14 cellular contexts compared by ENCODE assay signal in the genomic region with DNA sequence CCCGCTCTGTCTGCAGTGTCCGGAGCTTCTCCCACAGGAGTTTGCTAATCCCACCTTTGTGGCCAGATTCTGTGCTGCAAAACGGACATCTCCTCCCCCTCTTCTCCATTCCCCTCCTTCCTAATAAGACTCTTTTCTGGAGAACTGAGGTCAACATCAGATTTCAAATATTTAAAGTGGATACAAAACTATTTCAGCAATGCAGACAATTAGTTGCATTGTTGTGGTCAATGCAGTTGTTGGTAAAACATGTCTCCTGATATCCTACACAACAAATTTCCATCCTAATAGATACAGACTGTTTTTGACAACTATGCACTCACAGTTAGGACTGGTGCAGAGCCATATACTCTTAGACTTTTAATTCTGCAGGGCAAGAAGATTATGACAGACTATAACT. TPM values are rescaled to one million over a fixed set of nuclear protein-coding genes. Genes with fewer than 3 reads are reported as not detected.
DNase-seq lines count a peak whose midpoint lies in the region; ATAC-seq and TF ChIP-seq lines count a peak whose summit lies in the region.
"Had no signal": no experiment of that assay in that cellular context is flagged by ENCODE, and none has a peak within 500 bp of the region (broad histone marks: within the 10 kb centered on the region; RNA-seq: fewer than 3 reads in every experiment).

No MANE protein-coding gene starts in this region.

- peaks cover 24% of the 10 kb centered on the region for H3K4me1 Mint-ChIP-seq in HFFc6 (ENCODE audit: low read depth)
- peaks cover 1 to 7% of the 10 kb centered on the region in 2 donors for H3K4me1 Mint-ChIP-seq in effector memory CD8-positive, alpha-beta T cell (ENCODE audit: low read depth in 2 of 2)
- H3K4me1 Mint-ChIP-seq in stimulated activated naive B cell treated with anti-CD40 and anti-IgM and Interleukin-4, amounts not matched to agents 10 μg/mL and 1 μg/mL and 100 μg/mL, for 72 hours: peaks cover 1 to 8% of the 10 kb centered on the region in 2 donors

- no peak for TF ChIP-seq CTCF in HFFc6 (IDR thresholded peaks at IDR 0.05)

- peaks cover 6% of the 10 kb centered on the region for H3K36me3 Mint-ChIP-seq in HFFc6 (ENCODE audit: low read depth)
- peaks cover 16% of the 10 kb centered on the region for H3K36me3 Mint-ChIP-seq in effector memory CD8-positive, alpha-beta T cell (ENCODE audit: insufficient read depth)
- peaks cover 12 to 26% of the 10 kb centered on the region in 2 donors for H3K36me3 Mint-ChIP-seq in stimulated activated naive B cell treated with anti-CD40 and anti-IgM and Interleukin-4, amounts not matched to agents 10 μg/mL and 1 μg/mL and 100 μg/mL, for 72 hours

- H3K9me3 Mint-ChIP-seq in HFFc6: no peaks in the 10 kb centered on the region
- no peaks in the 10 kb centered on the region for H3K9me3 Mint-ChIP-seq in effector memory CD8-positive, alpha-beta T cell
- H3K9me3 Mint-ChIP-seq in stimulated activated naive B cell treated with anti-CD40 and anti-IgM and Interleukin-4, amounts not matched to agents 10 μg/mL and 1 μg/mL and 100 μg/mL, for 72 hours: no peaks in the 10 kb centered on the region

- H3K27ac Mint-ChIP-seq in HFFc6: no peak overlapping the region
- peak overlapping the region; percentile 13 to 84 for H3K27ac Mint-ChIP-seq in effector memory CD8-positive, alpha-beta T cell
- H3K27ac Mint-ChIP-seq in stimulated activated naive B cell treated with anti-CD40 and anti-IgM and Interleukin-4, amounts not matched to agents 10 μg/mL and 1 μg/mL and 100 μg/mL, for 72 hours: peak overlapping the region; percentile 75
- H3K27ac Mint-ChIP-seq: GM23338 had no signal

- peaks cover 2% of the 10 kb centered on the region; the same call in 1 of the 2 replicates for H3K27me3 Mint-ChIP-seq in HFFc6 (ENCODE audit: insufficient read depth)
- H3K27me3 Mint-ChIP-seq in effector memory CD8-positive, alpha-beta T cell: no peaks in the 10 kb centered on the region
- no peaks in the 10 kb centered on the region for H3K27me3 Mint-ChIP-seq in stimulated activated naive B cell treated with anti-CD40 and anti-IgM and Interleukin-4, amounts not matched to agents 10 μg/mL and 1 μg/mL and 100 μg/mL, for 72 hours

- no peak for ATAC-seq in effector memory CD8-positive, alpha-beta T cell (replicated peaks)
- ATAC-seq in stimulated activated naive B cell treated with anti-CD40 and anti-IgM and Interleukin-4, amounts not matched to agents 10 μg/mL and 1 μg/mL and 100 μg/mL, for 72 hours (replicated peaks): no peak
- ATAC-seq in HG03039 (IDR thresholded peaks at IDR 0.05; ENCODE audit: unreplicated experiment): no peak
- ATAC-seq in HG02678 (IDR thresholded peaks at IDR 0.05; ENCODE audit: unreplicated experiment): no peak
- ATAC-seq: GM23338, K562 had no signal

- no peak overlapping the region; the same call in 1 of the 2 replicates for H3K4me3 Mint-ChIP-seq in HFFc6
- H3K4me3 Mint-ChIP-seq in effector memory CD8-positive, alpha-beta T cell: no peak overlapping the region
- no peak overlapping the region for H3K4me3 Mint-ChIP-seq in stimulated activated naive B cell treated with anti-CD40 and anti-IgM and Interleukin-4, amounts not matched to agents 10 μg/mL and 1 μg/mL and 100 μg/mL, for 72 hours
- H3K4me3 Mint-ChIP-seq: GM23338 had no signal

- DNase-seq in EL (peak; percentile 24), HFFc6 (peak; percentile 8), 8988T (no peak)
- no peak for DNase-seq in effector memory CD8-positive, alpha-beta T cell
- DNase-seq in stimulated activated naive B cell treated with anti-CD40 and anti-IgM and Interleukin-4, amounts not matched to agents 10 μg/mL and 1 μg/mL and 100 μg/mL, for 72 hours: no peak
- DNase-seq: AML-193, Calu3, DMS 273 treated with DMSO at 0.1 percent for 48 hours, H7, Karpas-422 had no signal

RNA-seq across cellular contexts. Expression of a gene that starts 5.1 kb away (rescaled TPM):
- total RNA-seq in HFFc6 (2021; fragmentation: NEBNext Ultra II Directional; extraction: Animal tissue kit (Norgen Biotek cat#: 25700)): 10 to 100 TPM; 10.2 to 16.5 (median 15.3) TPM

Comparison
In these comparisons a context has a peak if more than half of its experiments do, and no peak if none do; other contexts are left out.
1. DNase-seq: peak in EL (single experiment) and HFFc6 (single experiment); none in effector memory CD8-positive, alpha-beta T cell (0 of 3), stimulated activated naive B cell treated with anti-CD40 and anti-IgM and Interleukin-4, amounts not matched to agents 10 μg/mL and 1 μg/mL and 100 μg/mL, for 72 hours (single experiment) and 8988T (single experiment).